ENCODE assay signal across 25 cellular contexts in genomic region chr1:199608414-199608813, GRCh38.
"Had no signal": no experiment of that assay in that cellular context is flagged by ENCODE, and none has a peak within 500 bp of the region (broad histone marks: within the 10 kb centered on the region; RNA-seq: fewer than 3 reads in every experiment).

No MANE protein-coding gene starts in this region.

- ATAC-seq: effector memory CD8-positive, alpha-beta T cell; esophagus mucosa; foreskin keratinocyte; gastrocnemius medialis; gastroesophageal sphincter; heart left ventricle; heart right ventricle had no signal

- DNase-seq: colonic mucosa; cortex of kidney; dermis blood vessel endothelial cell; dorsolateral prefrontal cortex; effector CD4-positive, alpha-beta T cell; effector CD8-positive, alpha-beta T cell; effector memory CD4-positive, alpha-beta T cell; effector memory CD8-positive, alpha-beta T cell; endodermal cell; erythroblast; esophagus squamous epithelium; foreskin fibroblast; foreskin keratinocyte; foreskin melanocyte; gastrocnemius medialis; glutamatergic neuron; head of caudate nucleus; heart left ventricle; heart right ventricle had no signal

- H3K27ac ChIP-seq: colonic mucosa, coronary artery, dorsolateral prefrontal cortex, epithelial cell of prostate, esophagus muscularis mucosa, esophagus squamous epithelium, foreskin keratinocyte, gastrocnemius medialis, gastroesophageal sphincter, heart left ventricle, heart right ventricle had no signal

- H3K4me3 Mint-ChIP-seq: dendritic cell treated with granulocyte-macrophage colony-stimulating factor and Interleukin-4, amounts not matched to agents 40 ng/mL and 50 ng/mL, for 4 days; effector memory CD8-positive, alpha-beta T cell; endodermal cell had no signal

- H3K4me1 Mint-ChIP-seq: endodermal cell had no signal

- H3K4me3 ChIP-seq: colonic mucosa, coronary artery, dorsolateral prefrontal cortex, esophagus muscularis mucosa, esophagus squamous epithelium, gastrocnemius medialis, gastroesophageal sphincter, heart left ventricle, heart right ventricle had no signal

- H3K9me3 ChIP-seq: colonic mucosa, esophagus muscularis mucosa, esophagus squamous epithelium, gastrocnemius medialis had no signal

- H3K36me3 ChIP-seq: colonic mucosa, esophagus muscularis mucosa, esophagus squamous epithelium, gastrocnemius medialis, gastroesophageal sphincter, heart left ventricle, heart right ventricle had no signal

- H3K4me1 ChIP-seq: colonic mucosa, esophagus muscularis mucosa, esophagus squamous epithelium, foreskin keratinocyte, gastrocnemius medialis, gastroesophageal sphincter, heart left ventricle, heart right ventricle had no signal

- H3K27me3 Mint-ChIP-seq: dendritic cell treated with granulocyte-macrophage colony-stimulating factor and Interleukin-4, amounts not matched to agents 40 ng/mL and 50 ng/mL, for 4 days had no signal

- H3K27me3 ChIP-seq: colonic mucosa, dorsolateral prefrontal cortex, esophagus muscularis mucosa, esophagus squamous epithelium, gastrocnemius medialis, gastroesophageal sphincter, heart left ventricle, heart right ventricle had no signal

- H3K9me3 Mint-ChIP-seq: dendritic cell treated with granulocyte-macrophage colony-stimulating factor and Interleukin-4, amounts not matched to agents 40 ng/mL and 50 ng/mL, for 4 days; endodermal cell had no signal
